Comparison of ENCODE assay signal across 16 cellular contexts in the genomic region with DNA sequence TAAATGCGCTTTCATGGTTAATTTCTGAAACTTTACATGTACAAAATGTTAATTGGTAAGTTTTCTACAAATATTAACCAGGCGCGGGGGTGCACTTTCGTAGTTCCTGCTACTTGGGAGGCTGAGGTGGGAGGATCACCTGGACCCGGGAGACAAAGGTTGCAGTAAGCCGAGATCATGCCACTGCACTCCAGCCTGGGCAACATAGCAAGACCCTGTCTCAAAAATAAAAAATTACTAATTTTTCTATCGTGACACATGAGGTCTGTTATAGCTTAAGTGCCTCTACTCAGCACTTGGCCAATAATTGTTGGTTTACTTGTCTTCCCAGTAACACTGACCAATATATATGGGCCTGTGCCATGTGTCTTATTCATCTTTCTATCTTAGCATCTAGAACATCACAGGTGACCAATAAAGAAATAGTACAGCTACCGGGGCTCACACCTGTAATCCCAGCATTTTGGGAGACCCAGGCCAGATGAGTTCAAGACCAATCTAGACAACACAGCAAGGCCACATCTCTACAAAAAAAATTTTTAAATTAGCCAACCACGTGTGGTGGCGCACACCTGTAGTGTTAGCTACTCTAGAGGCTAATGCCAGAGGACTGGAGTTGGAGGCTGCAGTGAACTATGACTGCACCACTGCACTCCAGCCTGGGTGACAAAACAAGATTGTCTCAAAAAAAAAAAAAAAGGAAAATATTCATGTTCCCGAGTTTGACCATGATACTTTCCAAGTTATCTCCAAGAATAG. TPM values are rescaled to one million over a fixed set of nuclear protein-coding genes. Genes with fewer than 3 reads are reported as not detected.
A peak's percentile ranks its signal among the peaks of the same experiment; 100 is the strongest.
DNase-seq lines count a peak whose midpoint lies in the region; ATAC-seq and TF ChIP-seq lines count a peak whose summit lies in the region.
"Had no signal": no experiment of that assay in that cellular context is flagged by ENCODE, and none has a peak within 500 bp of the region (broad histone marks: within the 10 kb centered on the region; RNA-seq: fewer than 3 reads in every experiment).

No MANE protein-coding gene starts in this region.

- ATAC-seq in WTC11 (no peak), naive B cell (ENCODE audit: low read depth in 2 of 2) (no peak), HG02763 (IDR thresholded peaks at IDR 0.05; ENCODE audit: unreplicated experiment) (no peak)
- ATAC-seq: SK-N-SH treated with all-trans-retinoic acid at 6 μM for 48 hours had no signal

- peaks cover 58% of the 10 kb centered on the region for H3K36me3 Mint-ChIP-seq in T-helper 2 cell treated with Interferon-gamma antibody and Interleukin-4, amounts not matched to agents 5 μg/mL and 100 μg/mL, for 36 hours (ENCODE audit: low read depth)
- H3K36me3 Mint-ChIP-seq in CD8-positive, alpha-beta memory T cell = peaks cover 5 to 49% (median 9%) of the 10 kb centered on the region in 3 donors
- H3K36me3 Mint-ChIP-seq in WTC11 = peaks cover 10% of the 10 kb centered on the region
- H3K36me3 Mint-ChIP-seq in naive B cell = peaks cover 5 to 9% of the 10 kb centered on the region in 2 donors
- H3K36me3 Mint-ChIP-seq in glutamatergic neuron (ENCODE audit: unreplicated experiment) = peaks cover 3% of the 10 kb centered on the region

- no peaks in the 10 kb centered on the region for H3K27me3 ChIP-seq in CD8-positive, alpha-beta memory T cell (ENCODE audit: insufficient read depth, low read length, poor library complexity, severe bottlenecking)
- H3K27me3 ChIP-seq: thyroid gland had no signal

- H3K27ac Mint-ChIP-seq in T-helper 2 cell treated with Interferon-gamma antibody and Interleukin-4, amounts not matched to agents 5 μg/mL and 100 μg/mL, for 36 hours = no peak overlapping the region
- H3K27ac Mint-ChIP-seq in CD8-positive, alpha-beta memory T cell = peak overlapping the region in 6 of 8 donors; percentile 61 to 99 (median 82)
- H3K27ac Mint-ChIP-seq in WTC11 = no peak overlapping the region
- H3K27ac Mint-ChIP-seq in naive B cell = peak overlapping the region in 4 of 6 donors; percentile 41 to 98 (median 76)
- no peak overlapping the region for H3K27ac Mint-ChIP-seq in glutamatergic neuron (ENCODE audit: unreplicated experiment)

- H3K9me3 ChIP-seq in CD8-positive, alpha-beta memory T cell (ENCODE audit: low read length) = no peaks in the 10 kb centered on the region
- H3K9me3 ChIP-seq: thyroid gland had no signal

- TF ChIP-seq CTCF in WTC11 (IDR thresholded peaks at IDR 0.05) (no peak), glutamatergic neuron (IDR thresholded peaks at IDR 0.05; ENCODE audit: partially characterized antibody, unreplicated experiment) (no peak)

- H3K9me3 Mint-ChIP-seq in T-helper 2 cell treated with Interferon-gamma antibody and Interleukin-4, amounts not matched to agents 5 μg/mL and 100 μg/mL, for 36 hours = no peaks in the 10 kb centered on the region
- no peaks in the 10 kb centered on the region for H3K9me3 Mint-ChIP-seq in CD8-positive, alpha-beta memory T cell
- H3K9me3 Mint-ChIP-seq in WTC11 (peaks cover 6% of the 10 kb centered on the region), naive B cell (no peaks in the 10 kb centered on the region), glutamatergic neuron (ENCODE audit: unreplicated experiment) (peaks cover 16% of the 10 kb centered on the region)

- no peaks in the 10 kb centered on the region for H3K27me3 Mint-ChIP-seq in T-helper 2 cell treated with Interferon-gamma antibody and Interleukin-4, amounts not matched to agents 5 μg/mL and 100 μg/mL, for 36 hours (ENCODE audit: low read depth)
- peaks cover 0 to 11% of the 10 kb centered on the region in 2 donors for H3K27me3 Mint-ChIP-seq in CD8-positive, alpha-beta memory T cell
- H3K27me3 Mint-ChIP-seq in WTC11 (ENCODE audit: low read depth) (peaks cover under 1% of the 10 kb centered on the region; the same call in 1 of the 2 replicates), naive B cell (no peaks in the 10 kb centered on the region), glutamatergic neuron (ENCODE audit: unreplicated experiment) (peaks cover 3% of the 10 kb centered on the region)

- POLR2A ChIA-PET in CD8-positive, alpha-beta memory T cell (lab: Charles Lee) = interaction anchor here (0.6 kb wide), 1 partner anchor 50 kb away, joined by 5 read pairs; no protein-coding TSS in a partner anchor
- POLR2A ChIA-PET in WTC11 (lab: Charles Lee) = interaction anchor here (0.7 kb wide), 1 partner anchor 18 kb away, joined by 7 read pairs; no protein-coding TSS in a partner anchor

- H3K4me1 ChIP-seq in CD8-positive, alpha-beta memory T cell (ENCODE audit: insufficient read depth, low read length) = peaks cover 75% of the 10 kb centered on the region

- no peak for DNase-seq in T-helper 2 cell treated with Interferon-gamma antibody and Interleukin-4, amounts not matched to agents 5 μg/mL and 100 μg/mL, for 36 hours (ENCODE audit: low spot score)
- DNase-seq in T-helper 2 cell (no peak), WTC11 (ENCODE audit: low spot score) (no peak), naive B cell (no peak), superior temporal gyrus (ENCODE audit: extremely low spot score) (no peak), glutamatergic neuron (no peak)
- no peak for DNase-seq in CD8-positive, alpha-beta memory T cell
- DNase-seq: 8988T; activated CD8-positive, alpha-beta memory T cell treated with anti-CD3 and anti-CD28 coated beads, Interleukin-2, amount 50 U/mL, for 48 hours; C1 segment of cervical spinal cord; midbrain; NCI-H1092; NCI-H2107; thyroid gland had no signal

- peak overlapping the region; percentile 23 for H3K4me3 ChIP-seq in CD8-positive, alpha-beta memory T cell (ENCODE audit: low read length)
- H3K4me3 ChIP-seq: thyroid gland had no signal

- H3K4me1 Mint-ChIP-seq in T-helper 2 cell treated with Interferon-gamma antibody and Interleukin-4, amounts not matched to agents 5 μg/mL and 100 μg/mL, for 36 hours (ENCODE audit: low read depth) = peaks cover 62% of the 10 kb centered on the region
- peaks cover 79 to 90% (median 81%) of the 10 kb centered on the region in 3 donors for H3K4me1 Mint-ChIP-seq in CD8-positive, alpha-beta memory T cell
- H3K4me1 Mint-ChIP-seq in WTC11 (peaks cover 66% of the 10 kb centered on the region), naive B cell (peaks cover 66 to 90% (median 89%) of the 10 kb centered on the region in 3 donors), glutamatergic neuron (ENCODE audit: low read depth, unreplicated experiment) (peaks cover 23% of the 10 kb centered on the region)

- H3K4me3 Mint-ChIP-seq in T-helper 2 cell treated with Interferon-gamma antibody and Interleukin-4, amounts not matched to agents 5 μg/mL and 100 μg/mL, for 36 hours = peak overlapping the region; percentile 91
- H3K4me3 Mint-ChIP-seq in CD8-positive, alpha-beta memory T cell = peak overlapping the region; percentile 96 to 100 (median 98)
- H3K4me3 Mint-ChIP-seq in WTC11 (no peak overlapping the region), naive B cell (peak overlapping the region in 7 of 8 donors; percentile 12 to 100 (median 87)), glutamatergic neuron (ENCODE audit: unreplicated experiment) (no peak overlapping the region)

- CTCF ChIA-PET in CD8-positive, alpha-beta memory T cell (lab: Charles Lee) = interaction anchor here (1.2 kb wide), 1 partner anchor 563 kb away, joined by 5 read pairs; a partner anchor contains a TSS
- CTCF ChIA-PET in WTC11 (lab: Charles Lee) = no interaction called here

- no peak overlapping the region for H3K27ac ChIP-seq in CD8-positive, alpha-beta memory T cell (ENCODE audit: low read depth, low read length)

- no peaks in the 10 kb centered on the region for H3K36me3 ChIP-seq in CD8-positive, alpha-beta memory T cell (ENCODE audit: insufficient read depth, low read length)
- H3K36me3 ChIP-seq: thyroid gland had no signal

TF ChIP-seq in WTC11, 78 proteins besides CTCF, POLR2A, EP300 and RAD21:
- TF ChIP-seq ZNF121 (CRISPR knock-in tag; IDR thresholded peaks at IDR 0.05) = peak; percentile 75; the same call in 1 of the 2 replicates
- TF ChIP-seq GRHL2 (CRISPR knock-in tag; IDR thresholded peaks at IDR 0.05; ENCODE audit: insufficient replicate concordance, severe bottlenecking) = no peak

RNA-seq across cellular contexts. Expression of a gene that starts 6.1 kb away (rescaled TPM):
- 10 to 100 TPM; 46.2 to 53.4 TPM for total RNA-seq in CD8-positive, alpha-beta memory T cell
- 33.6 TPM for polyA plus RNA-seq in CD8-positive, alpha-beta memory T cell
- total RNA-seq in WTC11 (2021) (36.7 to 38.2 TPM (median 37.8 TPM) in 3 replicates), glutamatergic neuron (ENCODE audit: unreplicated experiment) (32.8 TPM)
- polyA plus RNA-seq in naive B cell (ENCODE audit: low read depth in 6 of 6) = 10 to 100 TPM; 24.4 to 60.5 (median 53.8) TPM

Comparison
In these comparisons a context has a peak if more than half of its experiments do, and no peak if none do; other contexts are left out.
1. H3K27ac Mint-ChIP-seq: peak in CD8-positive, alpha-beta memory T cell (6 of 8) and naive B cell (4 of 6); none in T-helper 2 cell treated with Interferon-gamma antibody and Interleukin-4, amounts not matched to agents 5 μg/mL and 100 μg/mL, for 36 hours (single experiment), WTC11 (single experiment) and glutamatergic neuron (single experiment).
2. H3K4me3 Mint-ChIP-seq: peak in T-helper 2 cell treated with Interferon-gamma antibody and Interleukin-4, amounts not matched to agents 5 μg/mL and 100 μg/mL, for 36 hours (single experiment), CD8-positive, alpha-beta memory T cell (7 of 7) and naive B cell (7 of 8); none in WTC11 (single experiment) and glutamatergic neuron (single experiment).